In genomic region chr1:98660941-98661543, GRCh38 we compare ENCODE assay signal across 8 cellular contexts. TPM values are rescaled to one million over a fixed set of nuclear protein-coding genes. Genes with fewer than 3 reads are reported as not detected.
DNase-seq lines count a peak whose midpoint lies in the region; ATAC-seq and TF ChIP-seq lines count a peak whose summit lies in the region.

No MANE protein-coding gene starts in this region.

- H3K14ac ChIP-seq in neuronal stem cell (ENCODE audit: low read length): no peak overlapping the region

- no peak for TF ChIP-seq RAD21 in SK-N-SH (IDR thresholded peaks at IDR 0.05; ENCODE audit: low read length)

- DNase-seq in SK-N-SH: no peak
- peak; percentile 34 for DNase-seq in fibroblast of peridontal ligament (ENCODE audit: extremely low read depth)
- DNase-seq in neuronal stem cell (ENCODE audit: low spot score): no peak
- DNase-seq in cerebellum (ENCODE audit: low spot score): no peak
- DNase-seq in NCI-H187 (lab: John Stamatoyannopoulos, UW): no peak
- DNase-seq in amniotic stem cell (lab: John Stamatoyannopoulos, UW): no peak
- no peak for DNase-seq in stimulated activated naive CD4-positive, alpha-beta T cell treated with Interleukin-2 at 50 U/mL for 16 hours (lab: John Stamatoyannopoulos, UW)

- no peak overlapping the region for H4K8ac ChIP-seq in neuronal stem cell (ENCODE audit: low read depth, low read length)

- H2AFZ ChIP-seq in SK-N-SH (ENCODE audit: low read depth) (peak overlapping the region; percentile 83), neuronal stem cell (ENCODE audit: low read length) (peak overlapping the region; percentile 94)

- H3K27ac ChIP-seq in SK-N-SH (ENCODE audit: low read depth in 2 of 2, low read length in 1 of 2): peak overlapping the region; percentile 82 to 85; a peak in 3 of 4 replicates
- H3K27ac ChIP-seq in neuronal stem cell (replicated peaks; ENCODE audit: low read length): no peak overlapping the region

- H3K9me3 ChIP-seq in SK-N-SH: no peaks in the 10 kb centered on the region
- H3K9me3 ChIP-seq in neuronal stem cell (replicated peaks in 1 of 2; ENCODE audit: control insufficient read depth in 2 of 2, insufficient read depth in 1 of 2, low read depth in 1 of 2, low read length in 2 of 2): no peaks in the 10 kb centered on the region

- H3K4me3 ChIP-seq in SK-N-SH (ENCODE audit: low read depth in 2 of 2, low read length in 1 of 2): peak overlapping the region; percentile 83 to 93
- peak overlapping the region; percentile 84 to 87 for H3K4me3 ChIP-seq in neuronal stem cell (ENCODE audit: low read length in 2 of 2)

- H2BK15ac ChIP-seq in neuronal stem cell (ENCODE audit: low read length): no peak overlapping the region

- 7% methylated on average over 18 of the region's 25 CpGs for WGBS in SK-N-SH (ENCODE audit: low lambda C conversion rate)
- no CpG with 5 or more reads among the region's 25 CpGs for WGBS in neuronal stem cell (ENCODE audit: extremely low coverage in 2 of 2, insufficient read length in 2 of 2, insufficient replicate concordance in 1 of 2), 2 donors

- TF ChIP-seq EP300 in SK-N-SH (IDR thresholded peaks at IDR 0.05; ENCODE audit: borderline replicate concordance in 1 of 2, low read depth in 1 of 2, low read length in 1 of 2): no peak

- H2AK5ac ChIP-seq in neuronal stem cell (ENCODE audit: low read depth, low read length): no peak overlapping the region

- H3F3A ChIP-seq in SK-N-SH (replicated peaks; ENCODE audit: insufficient read depth): peaks cover 17% of the 10 kb centered on the region

- H4K20me1 ChIP-seq in SK-N-SH (ENCODE audit: insufficient read depth): no peaks in the 10 kb centered on the region; the same call in 1 of the 2 replicates

- H3K79me1 ChIP-seq in neuronal stem cell (ENCODE audit: low read depth, low read length): no peaks in the 10 kb centered on the region

- CTCF ChIA-PET in SK-N-SH (lab: Yijun Ruan, JAX): interaction anchor here (1.4 kb wide), 1 partner anchor 10 kb away, joined by 4 read pairs; no protein-coding TSS in a partner anchor

- H3K9me2 ChIP-seq in SK-N-SH: no peaks in the 10 kb centered on the region

- H3K23ac ChIP-seq in neuronal stem cell (ENCODE audit: low read depth, low read length, poor library complexity): peak overlapping the region; percentile 36

- no peak overlapping the region for H2BK120ac ChIP-seq in neuronal stem cell (ENCODE audit: low read depth, low read length)

- peak overlapping the region; percentile 89 for H2BK5ac ChIP-seq in neuronal stem cell (ENCODE audit: low read length)

- H3K36me3 ChIP-seq in SK-N-SH (replicated peaks in 1 of 2; ENCODE audit: control insufficient read depth in 1 of 2, insufficient read depth in 2 of 2, low read length in 1 of 2) (no peaks in the 10 kb centered on the region), neuronal stem cell (replicated peaks in 1 of 2; ENCODE audit: control insufficient read depth in 2 of 2, insufficient read depth in 2 of 2, low read length in 2 of 2) (no peaks in the 10 kb centered on the region)

- peak; percentile 30 for ATAC-seq in GM19452 (IDR thresholded peaks at IDR 0.05; ENCODE audit: unreplicated experiment)

- H3K4me2 ChIP-seq in SK-N-SH (peak overlapping the region; percentile 78), neuronal stem cell (ENCODE audit: insufficient read depth, low read length, poor library complexity, severe bottlenecking) (peak overlapping the region; percentile 64)

- H3K4me1 ChIP-seq in SK-N-SH (ENCODE audit: control insufficient read depth in 1 of 2, insufficient read depth in 2 of 2, low read depth in 1 of 2, low read length in 1 of 2) (peaks cover 0 to 13% of the 10 kb centered on the region in 2 experiments; a peak in 2 of 4 replicates), neuronal stem cell (ENCODE audit: control insufficient read depth in 2 of 2, insufficient read depth in 1 of 2, low read depth in 1 of 2, low read length in 2 of 2) (peaks cover 2% of the 10 kb centered on the region in 2 donors)

- no peak overlapping the region for H2BK12ac ChIP-seq in neuronal stem cell (ENCODE audit: low read length)

- H4K91ac ChIP-seq in neuronal stem cell (ENCODE audit: low read depth, low read length, poor library complexity): no peak overlapping the region

- POLR2A ChIA-PET in SK-N-SH (lab: Yijun Ruan, JAX): no interaction called here

- TF ChIP-seq CTCF in SK-N-SH (IDR thresholded peaks at IDR 0.05): no peak

- H3K9ac ChIP-seq in SK-N-SH (peak overlapping the region; percentile 87), neuronal stem cell (ENCODE audit: low read depth, low read length, poor library complexity) (peak overlapping the region; percentile 34)

- H3K27me3 ChIP-seq in SK-N-SH (ENCODE audit: insufficient read depth) (no peaks in the 10 kb centered on the region), neuronal stem cell (ENCODE audit: control insufficient read depth in 3 of 3, insufficient read depth in 3 of 3, low read depth in 1 of 3, low read length in 3 of 3) (peaks cover 0 to 17% (median 0%) of the 10 kb centered on the region in 3 experiments)

- peak overlapping the region; percentile 94 for H3K18ac ChIP-seq in neuronal stem cell (ENCODE audit: low read length)

- H3K79me2 ChIP-seq in SK-N-SH (ENCODE audit: insufficient read depth): peaks cover 38% of the 10 kb centered on the region

- no peak overlapping the region for H3K4ac ChIP-seq in neuronal stem cell (ENCODE audit: low read length)

TF ChIP-seq in SK-N-SH, 30 proteins besides CTCF, POLR2A, EP300 and RAD21:
- no peak for TF ChIP-seq NRF1 (IDR thresholded peaks at IDR 0.05; ENCODE audit: low read depth, low read length)
- no peak for TF ChIP-seq TEAD4 (IDR thresholded peaks at IDR 0.05; ENCODE audit: borderline replicate concordance, insufficient read depth)
- 0 out of 2 replicates have a peak, but pooled peaks have one; percentile 15 for TF ChIP-seq TCF12 (IDR thresholded peaks at IDR 0.05)
- TF ChIP-seq USF2 (IDR thresholded peaks at IDR 0.05; ENCODE audit: borderline replicate concordance, low read depth, low read length): no peak
- peak; percentile 84; the same call in 1 of the 2 replicates for TF ChIP-seq POLR2AphosphoS5 (IDR thresholded peaks at IDR 0.05; ENCODE audit: low read depth, low read length)
- TF ChIP-seq MAX (IDR thresholded peaks at IDR 0.05; ENCODE audit: low read depth): peak; percentile 46; the same call in 1 of the 2 replicates
- no peak for TF ChIP-seq REST (IDR thresholded peaks at IDR 0.05; ENCODE audit: low read depth, low read length)
- peak; percentile 4 for TF ChIP-seq CHD2 (IDR thresholded peaks at IDR 0.05; ENCODE audit: low read length, partially characterized antibody)
- TF ChIP-seq RFX5 (IDR thresholded peaks at IDR 0.05; ENCODE audit: low read length): no peak

RNA-seq across cellular contexts. Expression of gene SNX7, which starts 0.5 kb away (rescaled TPM):
- 16.0 and 51.3 TPM in 2 replicates for polyA plus RNA-seq in SK-N-SH (2012; rRNA removed)
- 27.8 and 41.1 TPM in 2 replicates for polyA plus RNA-seq in SK-N-SH (2012; cell fraction: cytosol; rRNA removed)
- polyA plus RNA-seq in SK-N-SH (2012; cell fraction: nucleus; rRNA removed): 3.1 and 7.6 TPM in 2 replicates
- polyA plus RNA-seq in neuronal stem cell (2013, experiment 1 of 2): 32.8 TPM
- 32.2 TPM for polyA plus RNA-seq in neuronal stem cell (2013, experiment 2 of 2)
- 11.3 TPM for total RNA-seq in cerebellum
